10 cellular contexts compared by ENCODE assay signal in genomic region chr11:64880240-64881001, GRCh38. TPM values are rescaled to one million over a fixed set of nuclear protein-coding genes. Genes with fewer than 3 reads are reported as not detected.
DNase-seq lines count a peak whose midpoint lies in the region; ATAC-seq and TF ChIP-seq lines count a peak whose summit lies in the region.
"Had no signal": no experiment of that assay in that cellular context is flagged by ENCODE, and none has a peak within 500 bp of the region (broad histone marks: within the 10 kb centered on the region; RNA-seq: fewer than 3 reads in every experiment).

No MANE protein-coding gene starts in this region.

- no peaks in the 10 kb centered on the region for H3K36me3 ChIP-seq in cardiac muscle cell
- H3K36me3 ChIP-seq in muscle layer of duodenum (ENCODE audit: control insufficient read depth in 1 of 2, insufficient read depth in 2 of 2, low read length in 2 of 2), result no peaks in the 10 kb centered on the region
- H3K36me3 ChIP-seq in upper lobe of right lung, result no peaks in the 10 kb centered on the region

- no peaks in the 10 kb centered on the region for H3K9me3 ChIP-seq in cardiac muscle cell (ENCODE audit: low read depth)
- H3K9me3 ChIP-seq in muscle layer of duodenum (ENCODE audit: control insufficient read depth in 1 of 2, low read length in 2 of 2), result no peaks in the 10 kb centered on the region
- no peaks in the 10 kb centered on the region for H3K9me3 ChIP-seq in upper lobe of right lung

- TF ChIP-seq CTCF in cardiac muscle cell (IDR thresholded peaks at IDR 0.05; ENCODE audit: low read depth, low read length) (no peak), upper lobe of right lung (IDR thresholded peaks at IDR 0.05) (no peak)

- no peak for DNase-seq in cardiac muscle cell (ENCODE audit: low read depth in 1 of 2, low spot score in 1 of 2)
- DNase-seq in cardiac septum (ENCODE audit: low spot score), result no peak
- DNase-seq in upper lobe of right lung, result no peak
- no peak for DNase-seq in NCI-H82 (lab: John Stamatoyannopoulos, UW)
- DNase-seq: COR-L47 had no signal

- H3K4me3 ChIP-seq in cardiac muscle cell (no peak overlapping the region), muscle layer of duodenum (ENCODE audit: low read depth in 1 of 2, low read length in 2 of 2) (no peak overlapping the region), upper lobe of right lung (no peak overlapping the region)

- H3K27me3 ChIP-seq in cardiac muscle cell (no peaks in the 10 kb centered on the region), muscle layer of duodenum (ENCODE audit: low read depth, low read length) (no peaks in the 10 kb centered on the region), upper lobe of right lung (no peaks in the 10 kb centered on the region)

- H3K4me1 Mint-ChIP-seq in activated naive CD8-positive, alpha-beta T cell (ENCODE audit: low read depth), result peaks cover 55% of the 10 kb centered on the region

- H3K4me1 ChIP-seq in cardiac muscle cell (ENCODE audit: low read depth) (peaks cover 21% of the 10 kb centered on the region), muscle layer of duodenum (ENCODE audit: control insufficient read depth in 1 of 2, insufficient read depth in 2 of 2, low read length in 2 of 2) (peaks cover 10 to 40% of the 10 kb centered on the region in 2 donors), upper lobe of right lung (peaks cover 41% of the 10 kb centered on the region)

- peaks cover 3% of the 10 kb centered on the region for H3K36me3 Mint-ChIP-seq in activated naive CD8-positive, alpha-beta T cell

- H3K4me3 Mint-ChIP-seq in activated naive CD8-positive, alpha-beta T cell, result peak overlapping the region; percentile 93

- H3K27ac Mint-ChIP-seq in activated naive CD8-positive, alpha-beta T cell, result peak overlapping the region; percentile 95

- no peaks in the 10 kb centered on the region for H3K27me3 Mint-ChIP-seq in activated naive CD8-positive, alpha-beta T cell

- no peaks in the 10 kb centered on the region for H3K9me3 Mint-ChIP-seq in activated naive CD8-positive, alpha-beta T cell (ENCODE audit: low read depth)

- intact Hi-C loops in cardiac septum (cut with DNase I), result no loop called here
- intact Hi-C loops in upper lobe of right lung (cut with DNase I), result no loop called here

- ATAC-seq in upper lobe of right lung (no peak), GM21390 (IDR thresholded peaks at IDR 0.05; ENCODE audit: unreplicated experiment) (no peak), GM18519 (IDR thresholded peaks at IDR 0.05; ENCODE audit: low FRiP score, unreplicated experiment) (no peak)
- ATAC-seq: esophagus mucosa had no signal

- peak overlapping the region; percentile 86 for H3K27ac ChIP-seq in cardiac muscle cell
- peak overlapping the region; percentile 78 for H3K27ac ChIP-seq in muscle layer of duodenum (ENCODE audit: low read length)
- H3K27ac ChIP-seq in upper lobe of right lung, result peak overlapping the region; percentile 90

RNA-seq across cellular contexts. Expression of gene EHD1, which starts 2.0 kb away (rescaled TPM):
- total RNA-seq in cardiac muscle cell (119 and 160 TPM in 2 replicates), cardiac septum (50.9 TPM), upper lobe of right lung (94.6 TPM)
- 57.4 and 70.0 TPM in 2 replicates for polyA plus RNA-seq in cardiac muscle cell

RNA-seq across cellular contexts. Expression of gene CDC42BPG, which starts 36.0 kb away (rescaled TPM):
- total RNA-seq in cardiac muscle cell (4.6 and 10.1 TPM in 2 replicates), cardiac septum (1.2 TPM), upper lobe of right lung (20.9 TPM)
- 2.2 and 3.5 TPM in 2 replicates for polyA plus RNA-seq in cardiac muscle cell

RNA-seq across cellular contexts. Expression of gene ATG2A, which starts 36.6 kb away (rescaled TPM):
- total RNA-seq in cardiac muscle cell, result 33.9 and 36.2 TPM in 2 replicates
- 8.1 and 13.3 TPM in 2 replicates for polyA plus RNA-seq in cardiac muscle cell
- total RNA-seq in cardiac septum, result 14.6 TPM
- total RNA-seq in upper lobe of right lung, result 23.2 TPM

RNA-seq across cellular contexts. Expression of gene PPP2R5B, which starts 44.1 kb away (rescaled TPM):
- total RNA-seq in cardiac muscle cell (26.2 and 29.2 TPM in 2 replicates), cardiac septum (24.9 TPM), upper lobe of right lung (29.4 TPM)
- 29.2 and 30.7 TPM in 2 replicates for polyA plus RNA-seq in cardiac muscle cell

RNA-seq across cellular contexts. Expression of gene GPHA2, which starts 55.3 kb away (rescaled TPM):
- total RNA-seq in cardiac muscle cell (not detected in 2 replicates), cardiac septum (not detected), upper lobe of right lung (not detected)
- polyA plus RNA-seq in cardiac muscle cell, result 0.60 TPM in 1 of 2 replicates, not detected in the other
- total RNA-seq: esophagus mucosa had no signal
